In the genomic region with DNA sequence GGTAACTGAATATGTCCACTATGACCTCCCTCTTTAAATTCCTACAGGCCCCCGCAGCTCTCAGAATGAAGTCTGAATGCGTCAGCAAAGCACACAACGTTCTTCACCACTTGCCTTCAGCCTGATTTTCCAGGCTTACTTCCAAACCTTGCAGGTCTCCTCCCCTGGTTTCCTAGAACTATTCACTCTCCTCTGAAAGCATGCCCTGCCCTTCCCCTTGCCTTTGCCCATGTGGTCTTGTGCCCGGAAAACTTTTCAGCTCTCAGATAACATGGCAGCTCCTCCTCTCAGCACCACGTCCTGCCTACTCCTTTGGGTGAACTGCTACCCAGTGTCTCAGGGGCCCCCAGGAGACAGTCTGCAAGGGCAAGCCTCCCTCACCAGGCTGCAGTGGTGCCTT, we compare ENCODE assay signal across 18 cellular contexts.
DNase-seq lines count a peak whose midpoint lies in the region; ATAC-seq and TF ChIP-seq lines count a peak whose summit lies in the region.
"Had no signal": no experiment of that assay in that cellular context is flagged by ENCODE, and none has a peak within 500 bp of the region (broad histone marks: within the 10 kb centered on the region; RNA-seq: fewer than 3 reads in every experiment).

No MANE protein-coding gene starts in this region.

- H3K36me3 ChIP-seq in testis (ENCODE audit: low read depth, missing control alignments) (no peaks in the 10 kb centered on the region), hepatocyte (replicated peaks; ENCODE audit: insufficient read depth, low read depth) (no peaks in the 10 kb centered on the region), transverse colon (no peaks in the 10 kb centered on the region)

- H3K9me2 ChIP-seq in hepatocyte (replicated peaks; ENCODE audit: insufficient read depth): no peaks in the 10 kb centered on the region

- H2AFZ ChIP-seq in hepatocyte: no peak overlapping the region

- DNase-seq in NCI-H226: peak; percentile 82
- DNase-seq in fibroblast of mammary gland (ENCODE audit: low read depth): peak; percentile 21
- DNase-seq in inferior parietal cortex (ENCODE audit: extremely low spot score): peak; percentile 29
- peak; percentile 47 for DNase-seq in testis
- DNase-seq in NCI-H748 treated with DMSO at 0.1 percent for 48 hours (lab: John Stamatoyannopoulos, UW): no peak
- no peak for DNase-seq in hepatocyte (ENCODE audit: low spot score)
- no peak for DNase-seq in transverse colon
- DNase-seq: CD4-positive, alpha-beta T cell; cortex of kidney; glutamatergic neuron; H7; NCI-H2081; NCI-H510A treated with DMSO at 0.1 percent for 48 hours; nephron progenitor cell; SHP77 had no signal

- intact Hi-C loops in testis (cut with DNase I; ENCODE audit: low total_unique reads) (no loop called here), transverse colon (cut with DNase I; ENCODE audit: low total_unique reads) (no loop called here)

- H3K27me3 ChIP-seq in testis (no peaks in the 10 kb centered on the region), hepatocyte (no peaks in the 10 kb centered on the region), transverse colon (no peaks in the 10 kb centered on the region)

- H3K4me1 ChIP-seq in testis: peaks cover 12% of the 10 kb centered on the region
- peaks cover 6% of the 10 kb centered on the region for H3K4me1 ChIP-seq in hepatocyte (ENCODE audit: insufficient read depth)
- H3K4me1 ChIP-seq in transverse colon: no peaks in the 10 kb centered on the region

- 26 to 29% methylated on average over 4 of the region's 5 CpGs for WGBS in testis, 2 donors
- WGBS in hepatocyte (ENCODE audit: low lambda C conversion rate, missing lambda C conversion rate): 70% methylated on average over 5 of the region's 5 CpGs
- WGBS in transverse colon (ENCODE audit: low coverage in 1 of 2), 2 donors: 53% methylated on average over 5 of the region's 5 CpGs; no CpG with 5 or more reads in 1 of the 2 donors

- no peak for TF ChIP-seq POLR2A in testis (IDR thresholded peaks at IDR 0.05)
- TF ChIP-seq POLR2A in transverse colon (IDR thresholded peaks at IDR 0.05): no peak

- H4K20me1 ChIP-seq in hepatocyte (ENCODE audit: insufficient read depth, poor library complexity, severe bottlenecking): no peaks in the 10 kb centered on the region

- no peaks in the 10 kb centered on the region for H3K79me2 ChIP-seq in hepatocyte

- no peak for ATAC-seq in HG03045 (IDR thresholded peaks at IDR 0.05; ENCODE audit: unreplicated experiment)
- ATAC-seq: K562; stimulated activated effector memory CD8-positive, alpha-beta T cell treated with anti-CD3 and anti-CD28 coated beads, Interleukin-12 subunit alpha, Interleukin-12 subunit beta, amount 100 ng/mL, for 72 hours had no signal

- H3K9me3 ChIP-seq in testis (no peaks in the 10 kb centered on the region), hepatocyte (ENCODE audit: low read depth) (no peaks in the 10 kb centered on the region), transverse colon (no peaks in the 10 kb centered on the region)

- H3K4me2 ChIP-seq in hepatocyte: no peak overlapping the region

- peak overlapping the region; percentile 52 to 62 for H3K27ac ChIP-seq in testis
- H3K27ac ChIP-seq in hepatocyte: no peak overlapping the region
- H3K27ac ChIP-seq in transverse colon: no peak overlapping the region

- H3K4me3 ChIP-seq in fibroblast of mammary gland (ENCODE audit: control insufficient read depth, low read depth, low read length) (no peak overlapping the region), testis (no peak overlapping the region), hepatocyte (no peak overlapping the region), transverse colon (no peak overlapping the region)
- H3K4me3 ChIP-seq: K562 had no signal

- TF ChIP-seq CTCF in fibroblast of mammary gland (conservative IDR thresholded peaks at IDR 0.05; ENCODE audit: control insufficient read depth, insufficient read depth, low read depth, low read length): no peak
- TF ChIP-seq CTCF in testis (IDR thresholded peaks at IDR 0.05): no peak
- TF ChIP-seq CTCF in hepatocyte (IDR thresholded peaks at IDR 0.05; ENCODE audit: poor library complexity): no peak
- no peak for TF ChIP-seq CTCF in transverse colon (IDR thresholded peaks at IDR 0.05)

- TF ChIP-seq EP300 in transverse colon (IDR thresholded peaks at IDR 0.05; ENCODE audit: low read depth): no peak

- in situ Hi-C loops in transverse colon (cut with MboI; ENCODE audit: low pct_ligation_motif_present in 1 of 4, low pct_unique_long_range_greater_than_20kb in 1 of 4, low sequenced_read_pairs in 3 of 4): no loop called here

Comparison
In these comparisons a context has a peak if more than half of its experiments do, and no peak if none do; other contexts are left out.
1. DNase-seq: peak in NCI-H226 (single experiment), fibroblast of mammary gland (single experiment), inferior parietal cortex (single experiment) and testis (single experiment); none in NCI-H748 treated with DMSO at 0.1 percent for 48 hours (single experiment), hepatocyte (single experiment) and transverse colon (single experiment).
2. H3K27ac ChIP-seq: peak in testis (2 of 2); none in hepatocyte (single experiment) and transverse colon (0 of 4).